In genomic region chr2:20062615-20063545, GRCh38 we compare ENCODE assay signal across 9 cellular contexts. TPM values are rescaled to one million over a fixed set of nuclear protein-coding genes. Genes with fewer than 3 reads are reported as not detected.
A peak's percentile ranks its signal among the peaks of the same experiment; 100 is the strongest.
DNase-seq lines count a peak whose midpoint lies in the region; ATAC-seq, FAIRE-seq and TF ChIP-seq lines count a peak whose summit lies in the region.
"Had no signal": no experiment of that assay in that cellular context is flagged by ENCODE, and none has a peak within 500 bp of the region (broad histone marks: within the 10 kb centered on the region; RNA-seq: fewer than 3 reads in every experiment).

No MANE protein-coding gene starts in this region.

- peak; percentile 90 for DNase-seq in AG04449 (ENCODE audit: low read depth, low spot score)
- DNase-seq in HT1080 (ENCODE audit: low read depth) = peak; percentile 32
- DNase-seq in endothelial cell of umbilical vein (ENCODE audit: low read depth, low spot score) = no peak
- DNase-seq in non-pigmented ciliary epithelial cell (ENCODE audit: low read depth) = peak; percentile 91
- DNase-seq in A673 (ENCODE audit: low spot score) = no peak
- no peak for DNase-seq in head of caudate nucleus
- DNase-seq in activated CD8-positive, alpha-beta memory T cell treated with anti-CD3 and anti-CD28 coated beads for 24 hours = no peak
- DNase-seq: activated T-cell treated with anti-CD3 and anti-CD28 coated beads, Interleukin-2, amount 50 U/mL, for 4 hours had no signal

- H3K27me3 ChIP-seq in endothelial cell of umbilical vein (ENCODE audit: control insufficient read depth in 2 of 2, insufficient read depth in 2 of 2, low read length in 2 of 2) (peaks cover 15 to 22% of the 10 kb centered on the region in 2 experiments), A673 (replicated peaks; ENCODE audit: insufficient read depth, low read depth, low read length, poor library complexity) (no peaks in the 10 kb centered on the region)

- no peak overlapping the region for H3K9ac ChIP-seq in endothelial cell of umbilical vein (replicated peaks; ENCODE audit: extremely low read depth, insufficient read depth, low read length)

- no peaks in the 10 kb centered on the region for H3K79me2 ChIP-seq in endothelial cell of umbilical vein (ENCODE audit: control insufficient read depth, insufficient read depth, low read length)

- no peaks in the 10 kb centered on the region for H3K36me3 ChIP-seq in endothelial cell of umbilical vein (ENCODE audit: control insufficient read depth in 2 of 2, extremely low read depth in 1 of 2, insufficient read depth in 2 of 2, low read length in 2 of 2)
- no peaks in the 10 kb centered on the region for H3K36me3 ChIP-seq in A673 (ENCODE audit: insufficient read depth, low read length, poor library complexity, severe bottlenecking)

- H3K27ac ChIP-seq in endothelial cell of umbilical vein (ENCODE audit: insufficient read depth, low read depth, low read length) (no peak overlapping the region), A673 (ENCODE audit: low read depth, low read length, poor library complexity, severe bottlenecking) (no peak overlapping the region)

- H3K4me2 ChIP-seq in endothelial cell of umbilical vein (ENCODE audit: insufficient read depth, low read length) = no peak overlapping the region

- H4K20me1 ChIP-seq in endothelial cell of umbilical vein (replicated peaks; ENCODE audit: control insufficient read depth, extremely low read depth, insufficient read depth, low read length) = no peaks in the 10 kb centered on the region

- H3K9me3 ChIP-seq in endothelial cell of umbilical vein (replicated peaks; ENCODE audit: control insufficient read depth, insufficient read depth, low read length) (no peaks in the 10 kb centered on the region), A673 (ENCODE audit: low read depth, low read length, poor library complexity, severe bottlenecking) (no peaks in the 10 kb centered on the region)

- POLR2A ChIA-PET in AG04449 (lab: Yijun Ruan, JAX) (interaction anchor here (0.7 to 2.4 kb wide), 7 partner anchors 9 to 34 kb away, joined by 3 to 22 read pairs (median 6); partner anchors contain the start of gene LAPTM4A), endothelial cell of umbilical vein (lab: Charles Lee) (no interaction called here), A673 (lab: Charles Lee; ENCODE audit: low non-redundant PET) (no interaction called here)

- BruUV-seq in endothelial cell of umbilical vein (replicated peaks; lab: Mats Ljungman, UMichigan) (no TSS peak), A673 (replicated peaks; lab: Mats Ljungman, UMichigan) (no TSS peak)

- intact Hi-C loops in endothelial cell of umbilical vein (cut with micrococcal nuclease) (no loop called here), A673 (cut with micrococcal nuclease; ENCODE audit: unreplicated experiment) (no loop called here), head of caudate nucleus (cut with DNase I) (no loop called here)

- dilution Hi-C loops in endothelial cell of umbilical vein (cut with MboI; ENCODE audit: extremely low pct_ligation_motif_present, low sequenced_read_pairs) = no loop called here

- H3K4me3 ChIP-seq in AG04449 (ENCODE audit: low read depth, low read length) (no peak overlapping the region), endothelial cell of umbilical vein (replicated peaks in 1 of 3; ENCODE audit: insufficient read depth in 1 of 3, low read depth in 1 of 3, low read length in 3 of 3) (no peak overlapping the region), A673 (ENCODE audit: low read depth, low read length, poor library complexity, severe bottlenecking) (no peak overlapping the region)

- CTCF ChIA-PET in AG04449 (lab: Yijun Ruan, JAX) (interaction anchor here (0.8 to 3.8 kb wide), 4 partner anchors 11 to 48 kb away, joined by 3 to 21 read pairs (median 6); partner anchors contain the start of gene LAPTM4A), endothelial cell of umbilical vein (lab: Charles Lee) (interaction anchor here (1.7 to 2.6 kb wide), 3 partner anchors 10 to 47 kb away, joined by 4 to 14 read pairs (median 9); partner anchors contain the start of gene LAPTM4A), A673 (lab: Charles Lee) (no interaction called here)

- TF ChIP-seq POLR2A in endothelial cell of umbilical vein (IDR thresholded peaks at IDR 0.05; ENCODE audit: low read depth, low read length) = no peak

- TF ChIP-seq CTCF in AG04449 (IDR thresholded peaks at IDR 0.05; ENCODE audit: insufficient read depth, low read length, missing control alignments) (no peak), endothelial cell of umbilical vein (IDR thresholded peaks at IDR 0.05; ENCODE audit: extremely low read depth in 1 of 2, insufficient read depth in 1 of 2, low read depth in 1 of 2, low read length in 2 of 2) (no peak), A673 (conservative IDR thresholded peaks at IDR 0.05; ENCODE audit: low read depth, low read length) (no peak)

- H3K4me1 ChIP-seq in endothelial cell of umbilical vein (ENCODE audit: control insufficient read depth, extremely low read depth, insufficient read depth, low read length) (no peaks in the 10 kb centered on the region), A673 (ENCODE audit: insufficient read depth, low read length, poor library complexity, severe bottlenecking) (peaks cover 15% of the 10 kb centered on the region)

- FAIRE-seq in endothelial cell of umbilical vein (lab: Jason Lieb, UNC) = peak; percentile 8

- H2AFZ ChIP-seq in endothelial cell of umbilical vein (ENCODE audit: low read depth, low read length) = no peak overlapping the region

- no peak for ATAC-seq in GM21717 (IDR thresholded peaks at IDR 0.05; ENCODE audit: unreplicated experiment)
- ATAC-seq: activated T-cell treated with anti-CD3 and anti-CD28 coated beads, Interleukin-2, amount 50 U/mL, for 4 hours had no signal

- H3K9me1 ChIP-seq in endothelial cell of umbilical vein (replicated peaks; ENCODE audit: control insufficient read depth, extremely low read depth, insufficient read depth, low read length) = no peaks in the 10 kb centered on the region

TF ChIP-seq in endothelial cell of umbilical vein, 7 proteins besides CTCF, POLR2A, EP300 and RAD21:
- TF ChIP-seq EZH2 (IDR thresholded peaks at IDR 0.05; ENCODE audit: borderline replicate concordance, low read depth, low read length, severe bottlenecking) (no peak), MYC (IDR thresholded peaks at IDR 0.05; ENCODE audit: low read depth, low read length) (no peak), MAX (IDR thresholded peaks at IDR 0.05; ENCODE audit: insufficient read depth, insufficient read length) (no peak), POLR2AphosphoS5 (IDR thresholded peaks at IDR 0.05; ENCODE audit: insufficient read depth, low read depth, low read length) (no peak), FOS (IDR thresholded peaks at IDR 0.05; ENCODE audit: borderline replicate concordance, insufficient read depth, low read length) (no peak)

RNA-seq across cellular contexts. Expression of gene LAPTM4A, which starts 11.5 kb away (rescaled TPM):
- total RNA-seq in HT1080 (2014; rRNA removed; shearing (Covaris generic)) = 21.3 and 36.6 TPM in 2 replicates
- 121 and 125 TPM in 2 replicates for polyA plus RNA-seq in HT1080 (2015; cell fraction: cytosol; rRNA removed)
- polyA plus RNA-seq in HT1080 (2015; cell fraction: nucleus; rRNA removed) = 118 and 119 TPM in 2 replicates
- total RNA-seq in endothelial cell of umbilical vein (154 and 155 TPM in 2 replicates), A673 (2021) (149 and 158 TPM in 2 replicates)
- 371 and 427 TPM in 2 replicates for polyA plus RNA-seq in endothelial cell of umbilical vein
- 258 and 260 TPM in 2 replicates for polyA plus RNA-seq in endothelial cell of umbilical vein (2011; cell fraction: cytosol; rRNA removed)
- 103 and 116 TPM in 2 replicates for polyA plus RNA-seq in endothelial cell of umbilical vein (2011; cell fraction: nucleus; rRNA removed)
- polyA plus RNA-seq in endothelial cell of umbilical vein (2012) = 276 and 280 TPM in 2 replicates
- 197 and 215 TPM in 2 replicates for polyA minus RNA-seq in endothelial cell of umbilical vein
- 40.1 TPM for polyA minus RNA-seq in endothelial cell of umbilical vein (2011; cell fraction: cytosol; rRNA and poly(A)+ RNA removed)
- 55.1 and 67.3 TPM in 2 replicates for polyA minus RNA-seq in endothelial cell of umbilical vein (2011; cell fraction: nucleus; rRNA and poly(A)+ RNA removed)

RNA-seq across cellular contexts. Expression of gene MATN3, which starts 50.4 kb away (rescaled TPM):
- 0.07 and 0.47 TPM in 2 replicates for total RNA-seq in HT1080 (2014; rRNA removed; shearing (Covaris generic))
- 1.0 and 1.1 TPM in 2 replicates for polyA plus RNA-seq in HT1080 (2015; cell fraction: cytosol; rRNA removed)
- polyA plus RNA-seq in HT1080 (2015; cell fraction: nucleus; rRNA removed) = 0.51 and 1.3 TPM in 2 replicates
- total RNA-seq in endothelial cell of umbilical vein (3.4 and 6.1 TPM in 2 replicates), A673 (2021) (2.7 and 2.8 TPM in 2 replicates)
- polyA plus RNA-seq in endothelial cell of umbilical vein = 1.4 and 1.8 TPM in 2 replicates
- polyA plus RNA-seq in endothelial cell of umbilical vein (2011; cell fraction: cytosol; rRNA removed) = 1.7 and 2.4 TPM in 2 replicates
- 1.7 and 2.4 TPM in 2 replicates for polyA plus RNA-seq in endothelial cell of umbilical vein (2011; cell fraction: nucleus; rRNA removed)
- 9.3 and 10.3 TPM in 2 replicates for polyA plus RNA-seq in endothelial cell of umbilical vein (2012)
- 1.6 and 3.1 TPM in 2 replicates for polyA minus RNA-seq in endothelial cell of umbilical vein
- polyA minus RNA-seq in endothelial cell of umbilical vein (2011; cell fraction: cytosol; rRNA and poly(A)+ RNA removed) = not detected
- 0.82 and 0.87 TPM in 2 replicates for polyA minus RNA-seq in endothelial cell of umbilical vein (2011; cell fraction: nucleus; rRNA and poly(A)+ RNA removed)
- total RNA-seq: activated T-cell treated with anti-CD3 and anti-CD28 coated beads, Interleukin-2, amount 50 U/mL, for 4 hours had no signal

Comparison
In these comparisons a context has a peak if more than half of its experiments do, and no peak if none do; other contexts are left out.
1. DNase-seq: peak in AG04449 (single experiment), HT1080 (single experiment) and non-pigmented ciliary epithelial cell (single experiment); none in endothelial cell of umbilical vein (single experiment), A673 (single experiment), head of caudate nucleus (0 of 42) and activated CD8-positive, alpha-beta memory T cell treated with anti-CD3 and anti-CD28 coated beads for 24 hours (single experiment).